Comparison of ENCODE assay signal across 8 cellular contexts in the genomic region with DNA sequence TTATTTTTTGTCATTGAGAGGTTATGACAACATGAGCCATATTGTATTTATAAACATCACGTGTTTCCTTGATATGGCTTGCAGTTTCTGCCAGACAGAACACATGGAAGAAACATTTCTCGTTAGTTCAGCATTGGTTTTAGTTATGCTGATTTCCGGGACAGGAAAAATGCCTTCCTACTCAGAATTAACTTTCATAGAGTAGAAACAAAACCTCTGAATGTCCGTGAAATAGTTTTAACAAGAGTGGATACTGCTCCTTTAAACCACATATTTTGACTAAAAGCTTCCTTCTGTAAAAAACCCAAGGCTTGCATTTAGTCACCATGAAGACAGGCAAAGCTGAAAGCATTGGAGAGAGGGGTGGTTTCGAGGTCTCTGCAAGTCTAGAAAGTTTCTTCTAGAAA.
DNase-seq lines count a peak whose midpoint lies in the region; ATAC-seq, FAIRE-seq and TF ChIP-seq lines count a peak whose summit lies in the region.

No MANE protein-coding gene starts in this region.

- no peak for TF ChIP-seq POLR2A in GM18505 (IDR thresholded peaks at IDR 0.05; ENCODE audit: borderline replicate concordance, extremely low read depth, insufficient read depth, insufficient read length)
- no peak for TF ChIP-seq POLR2A in H54 (IDR thresholded peaks at IDR 0.05; ENCODE audit: low read depth, low read length)
- TF ChIP-seq POLR2A in upper lobe of left lung (IDR thresholded peaks at IDR 0.05), result no peak

- H3K4me1 Mint-ChIP-seq in T-helper 17 cell, result peaks cover 10% of the 10 kb centered on the region

- peak in 1 of 4 donors; percentile 35 for TF ChIP-seq EP300 in upper lobe of left lung (IDR thresholded peaks at IDR 0.05)

- WGBS in mesodermal cell (ENCODE audit: insufficient coverage in 2 of 2), 2 experiments, result 86 to 93% methylated on average over 1 to 3 of the region's 5 CpGs
- 27 to 28% methylated on average over 5 of the region's 5 CpGs for WGBS in upper lobe of left lung, 2 donors

- no peak for TF ChIP-seq CTCF in upper lobe of left lung (IDR thresholded peaks at IDR 0.05)

- H3K27ac ChIP-seq in mesodermal cell (ENCODE audit: low read depth, low read length, severe bottlenecking) (peak overlapping the region; percentile 6), upper lobe of left lung (peak overlapping the region in 2 of 4 donors; percentile 51 to 58)

- no peak overlapping the region for H3K27ac Mint-ChIP-seq in T-helper 17 cell

- no peaks in the 10 kb centered on the region for H3K36me3 Mint-ChIP-seq in T-helper 17 cell (ENCODE audit: low read depth)

- DNase-seq in H54 (ENCODE audit: insufficient read length, low spot score) (no peak), NCI-H146 (lab: John Stamatoyannopoulos, UW) (no peak), T-helper 17 cell (no peak), NCI-H1417 treated with DMSO at 0.1 percent for 48 hours (lab: John Stamatoyannopoulos, UW) (no peak), upper lobe of left lung (no peak)

- peak; percentile 33 for FAIRE-seq in H54 (lab: Jason Lieb, UNC)

- no peaks in the 10 kb centered on the region for H3K36me3 ChIP-seq in mesodermal cell (ENCODE audit: control insufficient read depth, insufficient read depth, low read length)
- no peaks in the 10 kb centered on the region for H3K36me3 ChIP-seq in upper lobe of left lung

- peak; percentile 91 for ATAC-seq in GM18505 (IDR thresholded peaks at IDR 0.05; ENCODE audit: unreplicated experiment)
- peak; percentile 47 for ATAC-seq in SK-N-SH treated with all-trans-retinoic acid at 6 μM for 48 hours
- no peak for ATAC-seq in T-helper 17 cell
- no peak for ATAC-seq in upper lobe of left lung (ENCODE audit: low FRiP score in 2 of 2)

- H3K4me3 ChIP-seq in mesodermal cell (ENCODE audit: extremely low read depth, insufficient read depth, low read length, poor library complexity, severe bottlenecking) (no peak overlapping the region), upper lobe of left lung (peak overlapping the region in 2 of 4 donors; percentile 5 to 32)

- H3K9me3 ChIP-seq in mesodermal cell (ENCODE audit: control insufficient read depth, low read length) (no peaks in the 10 kb centered on the region), T-helper 17 cell (ENCODE audit: control insufficient read depth, low read length, poor library complexity, severe bottlenecking) (no peaks in the 10 kb centered on the region), upper lobe of left lung (no peaks in the 10 kb centered on the region)

- peaks cover 6% of the 10 kb centered on the region for H3K4me1 ChIP-seq in mesodermal cell (ENCODE audit: control insufficient read depth, insufficient read depth, low read length, poor library complexity, severe bottlenecking)
- peaks cover 7 to 19% (median 12%) of the 10 kb centered on the region in 4 donors for H3K4me1 ChIP-seq in upper lobe of left lung

- no peak overlapping the region for H3K4me3 Mint-ChIP-seq in T-helper 17 cell

- peaks cover 21% of the 10 kb centered on the region for H3K27me3 Mint-ChIP-seq in T-helper 17 cell

- H3K27me3 ChIP-seq in upper lobe of left lung, result no peaks in the 10 kb centered on the region

TF ChIP-seq in SK-N-SH treated with all-trans-retinoic acid at 6 μM for 48 hours, 23 proteins besides CTCF, POLR2A, EP300 and RAD21:
- TF ChIP-seq, protein P1, sequence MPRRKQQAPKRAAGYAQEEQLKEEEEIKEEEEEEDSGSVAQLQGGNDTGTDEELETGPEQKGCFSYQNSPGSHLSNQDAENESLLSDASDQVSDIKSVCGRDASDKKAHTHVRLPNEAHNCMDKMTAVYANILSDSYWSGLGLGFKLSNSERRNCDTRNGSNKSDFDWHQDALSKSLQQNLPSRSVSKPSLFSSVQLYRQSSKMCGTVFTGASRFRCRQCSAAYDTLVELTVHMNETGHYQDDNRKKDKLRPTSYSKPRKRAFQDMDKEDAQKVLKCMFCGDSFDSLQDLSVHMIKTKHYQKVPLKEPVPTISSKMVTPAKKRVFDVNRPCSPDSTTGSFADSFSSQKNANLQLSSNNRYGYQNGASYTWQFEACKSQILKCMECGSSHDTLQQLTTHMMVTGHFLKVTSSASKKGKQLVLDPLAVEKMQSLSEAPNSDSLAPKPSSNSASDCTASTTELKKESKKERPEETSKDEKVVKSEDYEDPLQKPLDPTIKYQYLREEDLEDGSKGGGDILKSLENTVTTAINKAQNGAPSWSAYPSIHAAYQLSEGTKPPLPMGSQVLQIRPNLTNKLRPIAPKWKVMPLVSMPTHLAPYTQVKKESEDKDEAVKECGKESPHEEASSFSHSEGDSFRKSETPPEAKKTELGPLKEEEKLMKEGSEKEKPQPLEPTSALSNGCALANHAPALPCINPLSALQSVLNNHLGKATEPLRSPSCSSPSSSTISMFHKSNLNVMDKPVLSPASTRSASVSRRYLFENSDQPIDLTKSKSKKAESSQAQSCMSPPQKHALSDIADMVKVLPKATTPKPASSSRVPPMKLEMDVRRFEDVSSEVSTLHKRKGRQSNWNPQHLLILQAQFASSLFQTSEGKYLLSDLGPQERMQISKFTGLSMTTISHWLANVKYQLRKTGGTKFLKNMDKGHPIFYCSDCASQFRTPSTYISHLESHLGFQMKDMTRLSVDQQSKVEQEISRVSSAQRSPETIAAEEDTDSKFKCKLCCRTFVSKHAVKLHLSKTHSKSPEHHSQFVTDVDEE (CRISPR knock-in tag; IDR thresholded peaks at IDR 0.05), result no peak
- TF ChIP-seq TCF4 (CRISPR knock-in tag; IDR thresholded peaks at IDR 0.05; ENCODE audit: borderline replicate concordance), result no peak
- TF ChIP-seq ARNTL (CRISPR knock-in tag; IDR thresholded peaks at IDR 0.05; ENCODE audit: borderline replicate concordance, low read depth), result no peak
- TF ChIP-seq, protein P2, sequence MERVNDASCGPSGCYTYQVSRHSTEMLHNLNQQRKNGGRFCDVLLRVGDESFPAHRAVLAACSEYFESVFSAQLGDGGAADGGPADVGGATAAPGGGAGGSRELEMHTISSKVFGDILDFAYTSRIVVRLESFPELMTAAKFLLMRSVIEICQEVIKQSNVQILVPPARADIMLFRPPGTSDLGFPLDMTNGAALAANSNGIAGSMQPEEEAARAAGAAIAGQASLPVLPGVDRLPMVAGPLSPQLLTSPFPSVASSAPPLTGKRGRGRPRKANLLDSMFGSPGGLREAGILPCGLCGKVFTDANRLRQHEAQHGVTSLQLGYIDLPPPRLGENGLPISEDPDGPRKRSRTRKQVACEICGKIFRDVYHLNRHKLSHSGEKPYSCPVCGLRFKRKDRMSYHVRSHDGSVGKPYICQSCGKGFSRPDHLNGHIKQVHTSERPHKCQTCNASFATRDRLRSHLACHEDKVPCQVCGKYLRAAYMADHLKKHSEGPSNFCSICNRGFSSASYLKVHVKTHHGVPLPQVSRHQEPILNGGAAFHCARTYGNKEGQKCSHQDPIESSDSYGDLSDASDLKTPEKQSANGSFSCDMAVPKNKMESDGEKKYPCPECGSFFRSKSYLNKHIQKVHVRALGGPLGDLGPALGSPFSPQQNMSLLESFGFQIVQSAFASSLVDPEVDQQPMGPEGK (CRISPR knock-in tag; IDR thresholded peaks at IDR 0.05; ENCODE audit: borderline replicate concordance), result no peak
- TF ChIP-seq, protein P3, sequence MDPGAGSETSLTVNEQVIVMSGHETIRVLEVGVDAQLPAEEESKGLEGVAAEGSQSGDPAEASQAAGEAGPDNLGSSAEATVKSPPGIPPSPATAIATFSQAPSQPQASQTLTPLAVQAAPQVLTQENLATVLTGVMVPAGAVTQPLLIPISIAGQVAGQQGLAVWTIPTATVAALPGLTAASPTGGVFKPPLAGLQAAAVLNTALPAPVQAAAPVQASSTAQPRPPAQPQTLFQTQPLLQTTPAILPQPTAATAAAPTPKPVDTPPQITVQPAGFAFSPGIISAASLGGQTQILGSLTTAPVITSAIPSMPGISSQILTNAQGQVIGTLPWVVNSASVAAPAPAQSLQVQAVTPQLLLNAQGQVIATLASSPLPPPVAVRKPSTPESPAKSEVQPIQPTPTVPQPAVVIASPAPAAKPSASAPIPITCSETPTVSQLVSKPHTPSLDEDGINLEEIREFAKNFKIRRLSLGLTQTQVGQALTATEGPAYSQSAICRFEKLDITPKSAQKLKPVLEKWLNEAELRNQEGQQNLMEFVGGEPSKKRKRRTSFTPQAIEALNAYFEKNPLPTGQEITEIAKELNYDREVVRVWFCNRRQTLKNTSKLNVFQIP (CRISPR knock-in tag; IDR thresholded peaks at IDR 0.05; ENCODE audit: borderline replicate concordance, low read depth), result no peak
- TF ChIP-seq BACH2 (CRISPR knock-in tag; IDR thresholded peaks at IDR 0.05; ENCODE audit: borderline replicate concordance), result no peak
- TF ChIP-seq ZFP3 (CRISPR knock-in tag; IDR thresholded peaks at IDR 0.05), result no peak
- TF ChIP-seq TOX (CRISPR knock-in tag; IDR thresholded peaks at IDR 0.05; ENCODE audit: borderline replicate concordance), result no peak
- TF ChIP-seq PPARA (CRISPR knock-in tag; IDR thresholded peaks at IDR 0.05; ENCODE audit: borderline replicate concordance), result no peak
- TF ChIP-seq CSDC2 (CRISPR knock-in tag; IDR thresholded peaks at IDR 0.05), result no peak
- TF ChIP-seq ZNF565 (CRISPR knock-in tag; conservative IDR thresholded peaks at IDR 0.05; ENCODE audit: low read depth), result no peak
- no peak for TF ChIP-seq ZC3H10 (CRISPR knock-in tag; IDR thresholded peaks at IDR 0.05)

Comparison
In these comparisons a context has a peak if more than half of its experiments do, and no peak if none do; other contexts are left out.
1. ATAC-seq: peak in GM18505 (single experiment) and SK-N-SH treated with all-trans-retinoic acid at 6 μM for 48 hours (single experiment); none in T-helper 17 cell (single experiment) and upper lobe of left lung (0 of 2).